ENCODE assay signal across 1 cellular context in the genomic region with DNA sequence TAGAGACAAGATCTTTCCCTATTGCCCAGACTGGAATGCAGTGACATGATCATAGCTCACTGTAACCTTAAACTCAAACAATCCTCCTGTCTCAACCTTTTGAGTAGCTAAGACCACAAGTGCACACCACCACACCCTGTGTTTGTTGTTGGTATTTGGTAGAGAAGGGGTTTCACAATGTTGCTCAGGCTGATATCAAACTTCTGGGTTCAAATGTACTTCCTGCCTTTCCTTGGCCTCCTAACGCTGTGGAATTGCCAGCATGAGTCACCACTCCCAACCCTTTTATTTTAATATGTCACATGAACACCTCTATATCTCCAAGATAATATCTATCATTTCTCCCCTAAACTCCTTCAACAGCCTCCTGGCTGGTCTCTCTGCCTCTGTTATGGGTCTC.
TF ChIP-seq lines count a peak whose summit lies in the region.

No MANE protein-coding gene starts in this region.

TF ChIP-seq in GM23338, 12 proteins besides CTCF, POLR2A, EP300 and RAD21 (continued from another document):
- TF ChIP-seq, protein P1, sequence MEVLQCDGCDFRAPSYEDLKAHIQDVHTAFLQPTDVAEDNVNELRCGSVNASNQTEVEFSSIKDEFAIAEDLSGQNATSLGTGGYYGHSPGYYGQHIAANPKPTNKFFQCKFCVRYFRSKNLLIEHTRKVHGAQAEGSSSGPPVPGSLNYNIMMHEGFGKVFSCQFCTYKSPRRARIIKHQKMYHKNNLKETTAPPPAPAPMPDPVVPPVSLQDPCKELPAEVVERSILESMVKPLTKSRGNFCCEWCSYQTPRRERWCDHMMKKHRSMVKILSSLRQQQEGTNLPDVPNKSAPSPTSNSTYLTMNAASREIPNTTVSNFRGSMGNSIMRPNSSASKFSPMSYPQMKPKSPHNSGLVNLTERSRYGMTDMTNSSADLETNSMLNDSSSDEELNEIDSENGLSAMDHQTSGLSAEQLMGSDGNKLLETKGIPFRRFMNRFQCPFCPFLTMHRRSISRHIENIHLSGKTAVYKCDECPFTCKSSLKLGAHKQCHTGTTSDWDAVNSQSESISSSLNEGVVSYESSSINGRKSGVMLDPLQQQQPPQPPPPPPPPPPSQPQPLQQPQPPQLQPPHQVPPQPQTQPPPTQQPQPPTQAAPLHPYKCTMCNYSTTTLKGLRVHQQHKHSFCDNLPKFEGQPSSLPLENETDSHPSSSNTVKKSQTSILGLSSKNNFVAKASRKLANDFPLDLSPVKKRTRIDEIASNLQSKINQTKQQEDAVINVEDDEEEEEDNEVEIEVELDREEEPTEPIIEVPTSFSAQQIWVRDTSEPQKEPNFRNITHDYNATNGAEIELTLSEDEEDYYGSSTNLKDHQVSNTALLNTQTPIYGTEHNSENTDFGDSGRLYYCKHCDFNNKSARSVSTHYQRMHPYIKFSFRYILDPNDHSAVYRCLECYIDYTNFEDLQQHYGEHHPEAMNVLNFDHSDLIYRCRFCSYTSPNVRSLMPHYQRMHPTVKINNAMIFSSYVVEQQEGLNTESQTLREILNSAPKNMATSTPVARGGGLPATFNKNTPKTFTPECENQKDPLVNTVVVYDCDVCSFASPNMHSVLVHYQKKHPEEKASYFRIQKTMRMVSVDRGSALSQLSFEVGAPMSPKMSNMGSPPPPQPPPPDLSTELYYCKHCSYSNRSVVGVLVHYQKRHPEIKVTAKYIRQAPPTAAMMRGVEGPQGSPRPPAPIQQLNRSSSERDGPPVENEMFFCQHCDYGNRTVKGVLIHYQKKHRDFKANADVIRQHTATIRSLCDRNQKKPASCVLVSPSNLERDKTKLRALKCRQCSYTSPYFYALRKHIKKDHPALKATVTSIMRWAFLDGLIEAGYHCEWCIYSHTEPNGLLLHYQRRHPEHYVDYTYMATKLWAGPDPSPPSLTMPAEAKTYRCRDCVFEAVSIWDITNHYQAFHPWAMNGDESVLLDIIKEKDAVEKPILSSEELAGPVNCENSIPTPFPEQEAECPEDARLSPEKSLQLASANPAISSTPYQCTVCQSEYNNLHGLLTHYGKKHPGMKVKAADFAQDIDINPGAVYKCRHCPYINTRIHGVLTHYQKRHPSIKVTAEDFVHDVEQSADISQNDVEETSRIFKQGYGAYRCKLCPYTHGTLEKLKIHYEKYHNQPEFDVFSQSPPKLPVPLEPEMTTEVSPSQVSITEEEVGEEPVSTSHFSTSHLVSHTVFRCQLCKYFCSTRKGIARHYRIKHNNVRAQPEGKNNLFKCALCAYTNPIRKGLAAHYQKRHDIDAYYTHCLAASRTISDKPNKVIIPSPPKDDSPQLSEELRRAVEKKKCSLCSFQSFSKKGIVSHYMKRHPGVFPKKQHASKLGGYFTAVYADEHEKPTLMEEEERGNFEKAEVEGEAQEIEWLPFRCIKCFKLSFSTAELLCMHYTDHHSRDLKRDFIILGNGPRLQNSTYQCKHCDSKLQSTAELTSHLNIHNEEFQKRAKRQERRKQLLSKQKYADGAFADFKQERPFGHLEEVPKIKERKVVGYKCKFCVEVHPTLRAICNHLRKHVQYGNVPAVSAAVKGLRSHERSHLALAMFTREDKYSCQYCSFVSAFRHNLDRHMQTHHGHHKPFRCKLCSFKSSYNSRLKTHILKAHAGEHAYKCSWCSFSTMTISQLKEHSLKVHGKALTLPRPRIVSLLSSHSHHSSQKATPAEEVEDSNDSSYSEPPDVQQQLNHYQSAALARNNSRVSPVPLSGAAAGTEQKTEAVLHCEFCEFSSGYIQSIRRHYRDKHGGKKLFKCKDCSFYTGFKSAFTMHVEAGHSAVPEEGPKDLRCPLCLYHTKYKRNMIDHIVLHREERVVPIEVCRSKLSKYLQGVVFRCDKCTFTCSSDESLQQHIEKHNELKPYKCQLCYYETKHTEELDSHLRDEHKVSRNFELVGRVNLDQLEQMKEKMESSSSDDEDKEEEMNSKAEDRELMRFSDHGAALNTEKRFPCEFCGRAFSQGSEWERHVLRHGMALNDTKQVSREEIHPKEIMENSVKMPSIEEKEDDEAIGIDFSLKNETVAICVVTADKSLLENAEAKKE (CRISPR knock-in tag; IDR thresholded peaks at IDR 0.05) = no peak
